In the genomic region with DNA sequence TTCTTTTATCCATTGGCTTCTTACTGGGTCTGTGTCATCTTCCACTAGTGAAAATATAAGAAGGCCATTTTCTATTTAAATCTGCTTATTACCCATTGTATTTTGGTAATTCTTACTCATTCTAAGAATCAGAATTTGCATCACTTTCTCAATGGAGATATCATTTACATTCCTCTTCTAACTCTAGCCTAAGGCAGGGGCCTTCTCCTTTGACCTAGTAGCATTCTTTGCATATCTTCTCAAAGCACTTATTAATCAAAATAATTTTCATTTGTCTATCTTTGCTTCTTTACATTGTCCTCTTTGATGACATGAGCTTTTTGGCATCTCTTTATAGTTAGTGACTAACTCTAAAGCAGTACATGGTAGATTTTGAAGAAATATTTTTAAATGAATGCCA, we compare ENCODE assay signal across 30 cellular contexts.
"Had no signal": no experiment of that assay in that cellular context is flagged by ENCODE, and none has a peak within 500 bp of the region (broad histone marks: within the 10 kb centered on the region; RNA-seq: fewer than 3 reads in every experiment).

No MANE protein-coding gene starts in this region.

- H3K9me3 Mint-ChIP-seq: activated CD4-positive, alpha-beta memory T cell treated with anti-CD3 and anti-CD28 coated beads for 36 hours; activated CD4-positive, alpha-beta T cell treated with anti-CD3 and anti-CD28 coated beads, Interleukin-2, amount 10 ng/mL, durations not matched to agents 24 days and 14 days; activated naive CD4-positive, alpha-beta T cell treated with anti-CD3 and anti-CD28 coated beads for 36 hours; activated naive CD8-positive, alpha-beta T cell treated with anti-CD3 and anti-CD28 coated beads for 36 hours; activated T-helper 1 cell treated with anti-CD3 and anti-CD28 coated beads, Interleukin-12 subunit alpha, Interleukin-12 subunit beta, Interleukin-2, Interleukin-4 antibody, amounts not matched to agents 30 ng/mL and 10 ng/mL and 1 ng/mL, durations not matched to agents 14 hours and 24 hours and 36 hours; neural crest cell; stimulated activated naive B cell treated with anti-CD40 and anti-IgM and Interleukin-4, amounts not matched to agents 10 μg/mL and 1 μg/mL and 100 μg/mL, for 72 hours had no signal

- H3K36me3 ChIP-seq: brain microvascular endothelial cell, gastroesophageal sphincter, right atrium auricular region, stomach, thyroid gland, upper lobe of right lung had no signal

- H3K4me3 ChIP-seq: gastroesophageal sphincter, hepatocyte, right atrium auricular region, stomach, thyroid gland, upper lobe of right lung had no signal

- H3K27me3 ChIP-seq: brain microvascular endothelial cell, gastroesophageal sphincter, hepatocyte, right atrium auricular region, stomach, thyroid gland, upper lobe of right lung had no signal

- H3K9me3 ChIP-seq: gastroesophageal sphincter, right atrium auricular region, stomach, thyroid gland, upper lobe of right lung had no signal

- H3K36me3 Mint-ChIP-seq: activated CD4-positive, alpha-beta memory T cell treated with anti-CD3 and anti-CD28 coated beads for 36 hours; activated naive CD8-positive, alpha-beta T cell treated with anti-CD3 and anti-CD28 coated beads for 36 hours; naive thymus-derived CD8-positive, alpha-beta T cell; stimulated activated naive B cell treated with anti-CD40 and anti-IgM and Interleukin-4, amounts not matched to agents 10 μg/mL and 1 μg/mL and 100 μg/mL, for 72 hours had no signal

- H3K27ac ChIP-seq: brain microvascular endothelial cell, gastroesophageal sphincter, hepatocyte, right atrium auricular region, stomach, thyroid gland, upper lobe of right lung had no signal

- H2AFZ ChIP-seq: hepatocyte had no signal

- H3K4me1 ChIP-seq: gastroesophageal sphincter, right atrium auricular region, stomach, thyroid gland, upper lobe of right lung had no signal

- H3K4me2 ChIP-seq: hepatocyte had no signal

- FAIRE-seq: astrocyte, kidney had no signal

- ATAC-seq: effector memory CD8-positive, alpha-beta T cell; gastroesophageal sphincter; left colon; naive thymus-derived CD8-positive, alpha-beta T cell; stimulated activated naive B cell treated with anti-CD40 and anti-IgM and Interleukin-4, amounts not matched to agents 10 μg/mL and 1 μg/mL and 100 μg/mL, for 72 hours; upper lobe of right lung had no signal

- H3K27ac Mint-ChIP-seq: activated CD4-positive, alpha-beta memory T cell treated with anti-CD3 and anti-CD28 coated beads for 36 hours; activated CD4-positive, alpha-beta T cell treated with anti-CD3 and anti-CD28 coated beads, Interleukin-2, amount 10 ng/mL, durations not matched to agents 24 days and 14 days; activated naive CD4-positive, alpha-beta T cell treated with anti-CD3 and anti-CD28 coated beads for 36 hours; activated naive CD8-positive, alpha-beta T cell treated with anti-CD3 and anti-CD28 coated beads for 36 hours; activated T-helper 1 cell treated with anti-CD3 and anti-CD28 coated beads, Interleukin-12 subunit alpha, Interleukin-12 subunit beta, Interleukin-2, Interleukin-4 antibody, amounts not matched to agents 30 ng/mL and 10 ng/mL and 1 ng/mL, durations not matched to agents 14 hours and 24 hours and 36 hours; effector memory CD8-positive, alpha-beta T cell; naive thymus-derived CD8-positive, alpha-beta T cell; stimulated activated naive B cell treated with anti-CD40 and anti-IgM and Interleukin-4, amounts not matched to agents 10 μg/mL and 1 μg/mL and 100 μg/mL, for 72 hours had no signal

- H3K4me3 Mint-ChIP-seq: activated CD4-positive, alpha-beta memory T cell treated with anti-CD3 and anti-CD28 coated beads for 36 hours; activated CD4-positive, alpha-beta T cell treated with anti-CD3 and anti-CD28 coated beads, Interleukin-2, amount 10 ng/mL, durations not matched to agents 24 days and 14 days; activated naive CD4-positive, alpha-beta T cell treated with anti-CD3 and anti-CD28 coated beads for 36 hours; activated naive CD8-positive, alpha-beta T cell treated with anti-CD3 and anti-CD28 coated beads for 36 hours; activated T-helper 1 cell treated with anti-CD3 and anti-CD28 coated beads, Interleukin-12 subunit alpha, Interleukin-12 subunit beta, Interleukin-2, Interleukin-4 antibody, amounts not matched to agents 30 ng/mL and 10 ng/mL and 1 ng/mL, durations not matched to agents 14 hours and 24 hours and 36 hours; effector memory CD8-positive, alpha-beta T cell; naive thymus-derived CD8-positive, alpha-beta T cell; neural crest cell; stimulated activated naive B cell treated with anti-CD40 and anti-IgM and Interleukin-4, amounts not matched to agents 10 μg/mL and 1 μg/mL and 100 μg/mL, for 72 hours had no signal

- DNase-seq: activated CD4-positive, alpha-beta memory T cell treated with anti-CD3 and anti-CD28 coated beads for 36 hours; activated CD4-positive, alpha-beta T cell treated with anti-CD3 and anti-CD28 coated beads, Interleukin-2, amount 10 ng/mL, durations not matched to agents 24 days and 14 days; activated CD4-positive, CD25-positive, alpha-beta regulatory T cell treated with anti-CD3 and anti-CD28 coated beads, Interleukin-2, amount 50 U/mL, for 72 hours; activated CD8-positive, alpha-beta memory T cell treated with anti-CD3 and anti-CD28 coated beads, Interleukin-2, amount 50 U/mL, for 4 hours; activated effector memory CD4-positive, alpha-beta T cell treated with anti-CD3 and anti-CD28 coated beads, Interleukin-2, amount 50 U/mL, for 16 hours; activated naive CD4-positive, alpha-beta T cell treated with anti-CD3 and anti-CD28 coated beads for 36 hours; activated naive CD8-positive, alpha-beta T cell treated with anti-CD3 and anti-CD28 coated beads for 36 hours; activated T-cell treated with anti-CD3 and anti-CD28 coated beads, Interleukin-2, amount 50 U/mL, for 1 hour; brain microvascular endothelial cell; cortex of kidney; effector memory CD8-positive, alpha-beta T cell; erythroblast; kidney; left colon; mammary epithelial cell; naive thymus-derived CD8-positive, alpha-beta T cell; occipital lobe; stimulated activated CD4-positive, alpha-beta T cell treated with anti-CD3 and anti-CD28 coated beads, Interleukin-15, amount 100 ng/mL, for 24 hours; stimulated activated CD4-positive, alpha-beta T cell treated with anti-CD3 and anti-CD28 coated beads, Interleukin-2, amount 100 ng/mL, for 24 hours; stimulated activated naive B cell treated with anti-CD40 and anti-IgM and Interleukin-4, amounts not matched to agents 10 μg/mL and 1 μg/mL and 100 μg/mL, for 72 hours; stomach; T-helper 2 cell; thyroid gland; upper lobe of right lung had no signal

- H3K27me3 Mint-ChIP-seq: activated CD4-positive, alpha-beta memory T cell treated with anti-CD3 and anti-CD28 coated beads for 36 hours; activated CD4-positive, alpha-beta T cell treated with anti-CD3 and anti-CD28 coated beads, Interleukin-2, amount 10 ng/mL, durations not matched to agents 24 days and 14 days; activated naive CD8-positive, alpha-beta T cell treated with anti-CD3 and anti-CD28 coated beads for 36 hours; effector memory CD8-positive, alpha-beta T cell; naive thymus-derived CD8-positive, alpha-beta T cell; stimulated activated naive B cell treated with anti-CD40 and anti-IgM and Interleukin-4, amounts not matched to agents 10 μg/mL and 1 μg/mL and 100 μg/mL, for 72 hours had no signal

- H3K4me1 Mint-ChIP-seq: activated CD4-positive, alpha-beta T cell treated with anti-CD3 and anti-CD28 coated beads, Interleukin-2, amount 10 ng/mL, durations not matched to agents 24 days and 14 days; activated naive CD8-positive, alpha-beta T cell treated with anti-CD3 and anti-CD28 coated beads for 36 hours; naive thymus-derived CD8-positive, alpha-beta T cell; neural crest cell; stimulated activated naive B cell treated with anti-CD40 and anti-IgM and Interleukin-4, amounts not matched to agents 10 μg/mL and 1 μg/mL and 100 μg/mL, for 72 hours had no signal

- H3K79me2 ChIP-seq: hepatocyte had no signal
